In the genomic region with DNA sequence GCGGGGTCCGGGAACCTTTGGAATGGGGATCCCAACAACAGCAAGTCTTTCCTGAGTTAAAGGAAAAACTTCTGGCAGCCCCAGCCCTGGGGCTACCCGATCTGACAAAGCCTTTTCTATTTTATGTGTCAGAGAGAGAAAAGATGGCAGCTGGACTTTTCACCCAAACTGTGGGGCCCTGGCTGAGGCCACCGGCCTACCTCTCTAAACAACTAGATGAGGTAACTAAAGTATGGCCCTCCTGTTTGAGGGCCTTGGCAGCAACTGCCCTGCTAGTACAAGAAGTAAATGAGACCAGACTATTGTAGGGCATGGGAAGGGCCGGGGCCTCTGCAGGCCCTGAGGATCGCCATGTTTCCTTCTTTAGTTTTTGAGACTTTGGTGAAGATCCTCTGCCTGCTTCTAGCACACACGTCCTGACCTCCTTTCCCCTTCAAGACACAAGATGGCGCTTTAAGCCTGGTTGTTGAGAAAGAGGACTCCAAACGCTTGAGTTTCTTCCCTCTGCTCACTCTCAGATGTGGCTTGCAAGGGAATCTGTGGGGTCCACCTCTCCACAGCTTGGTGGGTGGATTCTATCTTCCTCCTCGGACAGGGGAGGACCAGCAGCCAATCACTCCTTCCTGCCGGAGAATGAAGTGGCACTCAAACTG, we compare ENCODE assay signal across 8 cellular contexts. TPM values are rescaled to one million over a fixed set of nuclear protein-coding genes. Genes with fewer than 3 reads are reported as not detected.
DNase-seq lines count a peak whose midpoint lies in the region; TF ChIP-seq lines count a peak whose summit lies in the region.

No MANE protein-coding gene starts in this region.

- H3K9ac ChIP-seq in colonic mucosa (ENCODE audit: low read depth in 2 of 2, low read length in 2 of 2), result no peak overlapping the region

- H3K4me1 ChIP-seq in Peyer's patch (no peaks in the 10 kb centered on the region), colonic mucosa (no peaks in the 10 kb centered on the region), thyroid gland (no peaks in the 10 kb centered on the region)

- TF ChIP-seq POLR2A in Peyer's patch (IDR thresholded peaks at IDR 0.05) (peak in 1 of 2 donors; percentile 8), thyroid gland (IDR thresholded peaks at IDR 0.05) (no peak)

- WGBS in thyroid gland, 2 donors, result 34 to 36% methylated on average over 11 of the region's 11 CpGs

- H3K27me3 ChIP-seq in Peyer's patch, result no peaks in the 10 kb centered on the region
- no peaks in the 10 kb centered on the region for H3K27me3 ChIP-seq in colonic mucosa
- no peaks in the 10 kb centered on the region for H3K27me3 ChIP-seq in thyroid gland

- H3K4me3 ChIP-seq in Peyer's patch (no peak overlapping the region), colonic mucosa (no peak overlapping the region), thyroid gland (replicated peaks in 1 of 3) (no peak overlapping the region)

- H3K36me3 ChIP-seq in Peyer's patch (no peaks in the 10 kb centered on the region), colonic mucosa (no peaks in the 10 kb centered on the region), thyroid gland (no peaks in the 10 kb centered on the region)

- intact Hi-C loops in colonic mucosa (cut with DNase I), result loop anchor here (2.0 kb wide), 1 partner anchor 254 kb away; no protein-coding TSS in a partner anchor
- intact Hi-C loops in thyroid gland (cut with DNase I), result loop anchor here (2.0 kb wide), 1 partner anchor 252 kb away; no protein-coding TSS in a partner anchor

- peak in 4 of 6 experiments; percentile 53 to 79 (median 76) for TF ChIP-seq CTCF in Peyer's patch (IDR thresholded peaks at IDR 0.05)
- TF ChIP-seq CTCF in colonic mucosa (IDR thresholded peaks at IDR 0.05), result peak; percentile 60
- peak in 5 of 6 experiments; percentile 16 to 87 (median 73) for TF ChIP-seq CTCF in thyroid gland (IDR thresholded peaks at IDR 0.05)

- H3K9me3 ChIP-seq in Peyer's patch (no peaks in the 10 kb centered on the region), colonic mucosa (no peaks in the 10 kb centered on the region), thyroid gland (no peaks in the 10 kb centered on the region)

- DNase-seq in activated T-cell treated with anti-CD3 and anti-CD28 coated beads for 24 hours (ENCODE audit: low read depth), result peak; percentile 12
- no peak for DNase-seq in activated T-cell treated with anti-CD3 and anti-CD28 coated beads, Interleukin-2, amount 50 U/mL, for 1 hour
- peak; percentile 54 for DNase-seq in LoVo (ENCODE audit: low spot score)
- peak in 1 of 3 donors; percentile 75 for DNase-seq in Peyer's patch
- DNase-seq in colonic mucosa, result peak; percentile 73
- peak; percentile 77 to 80 for DNase-seq in lung microvascular endothelial cell (ENCODE audit: low read depth in 2 of 2)
- peak; percentile 61 to 63 for DNase-seq in thyroid gland
- no peak for DNase-seq in effector CD8-positive, alpha-beta T cell (lab: John Stamatoyannopoulos, UW)

- no peak overlapping the region for H3K27ac ChIP-seq in Peyer's patch
- H3K27ac ChIP-seq in colonic mucosa, result no peak overlapping the region
- no peak overlapping the region for H3K27ac ChIP-seq in thyroid gland

RNA-seq across cellular contexts. Expression of gene DRD5, which starts 18.5 kb away (rescaled TPM):
- total RNA-seq in Peyer's patch (not detected), colonic mucosa (under 1 TPM in 1 of 2 donors, not detected in 1; 0.13 TPM), lung microvascular endothelial cell (not detected in 2 replicates), thyroid gland (not detected)

Comparison
In these comparisons a context has a peak if more than half of its experiments do, and no peak if none do; other contexts are left out.
1. DNase-seq: peak in activated T-cell treated with anti-CD3 and anti-CD28 coated beads for 24 hours (single experiment), LoVo (single experiment), colonic mucosa (single experiment), lung microvascular endothelial cell (2 of 2) and thyroid gland (2 of 2); none in activated T-cell treated with anti-CD3 and anti-CD28 coated beads, Interleukin-2, amount 50 U/mL, for 1 hour (single experiment) and effector CD8-positive, alpha-beta T cell (single experiment).
2. Peak in every context shown above with its lines, with median percentiles within 50 percentile points of each other: CTCF ChIP-seq.